In the genomic region with DNA sequence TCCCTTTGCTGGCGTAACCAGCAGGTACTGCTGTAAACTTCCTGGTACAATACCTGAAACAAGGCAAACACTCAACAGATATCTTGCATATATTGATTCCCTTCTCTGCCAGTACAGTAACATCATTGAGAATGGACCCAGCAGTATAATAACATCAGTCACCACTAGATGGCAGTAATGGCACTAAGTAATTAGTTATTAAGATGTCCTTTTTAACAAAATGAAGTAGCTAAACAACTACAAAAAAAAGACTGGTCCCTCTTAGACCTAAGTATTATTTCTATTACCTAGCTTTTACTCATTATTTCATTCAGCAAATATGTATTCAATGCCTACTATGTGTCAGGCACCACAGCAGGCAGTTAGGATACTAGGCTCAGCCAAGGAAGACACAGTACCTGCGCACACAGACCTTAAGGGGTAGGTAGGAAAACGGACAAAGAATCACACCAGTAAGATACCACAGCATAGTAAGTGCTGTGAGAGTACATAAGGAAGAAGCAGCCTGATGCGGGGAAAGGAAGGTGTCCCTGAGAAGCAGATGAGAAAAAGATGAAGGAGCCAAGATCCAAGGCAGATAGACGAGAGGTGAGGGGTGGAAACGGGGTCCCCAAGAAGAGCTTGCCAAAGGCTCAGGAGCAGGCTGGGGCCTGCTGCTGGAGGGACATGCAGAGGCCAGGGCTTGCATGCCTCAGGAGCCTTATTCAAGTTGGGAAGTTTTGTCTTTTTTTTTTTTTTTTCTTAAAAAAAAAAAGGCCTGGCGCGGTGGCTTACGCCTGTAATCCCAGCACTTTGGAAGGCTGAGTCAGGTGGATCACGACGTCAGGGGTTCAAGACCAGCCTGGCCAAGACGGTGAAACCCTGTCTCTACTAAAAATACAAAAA, we compare ENCODE assay signal across 8 cellular contexts.
DNase-seq lines count a peak whose midpoint lies in the region; ATAC-seq and TF ChIP-seq lines count a peak whose summit lies in the region.

No MANE protein-coding gene starts in this region.

- no peak overlapping the region for H3K56ac ChIP-seq in IMR-90 (ENCODE audit: extremely low read depth, insufficient read depth, low read length)

- peaks cover 6% of the 10 kb centered on the region for H3K27me3 Mint-ChIP-seq in brain
- H3K27me3 Mint-ChIP-seq in stimulated activated naive B cell treated with anti-CD40 and anti-IgM and Interleukin-4, amounts not matched to agents 10 μg/mL and 1 μg/mL and 100 μg/mL, for 72 hours, result no peaks in the 10 kb centered on the region

- H3K23ac ChIP-seq in IMR-90 (ENCODE audit: low read depth, low read length), result no peak overlapping the region

- intact Hi-C loops in IMR-90 (cut with micrococcal nuclease), result loop anchor here (1.0 to 10.0 kb wide), 4 partner anchors 121 to 1525 kb away; no protein-coding TSS in a partner anchor

- peak overlapping the region; percentile 57 for H2BK5ac ChIP-seq in IMR-90 (ENCODE audit: low read depth, low read length, poor library complexity, severe bottlenecking)

- H3K27me3 ChIP-seq in IMR-90 (ENCODE audit: control insufficient read depth, insufficient read depth, low read length) (no peaks in the 10 kb centered on the region), OCI-LY1 (ENCODE audit: insufficient read depth, low read length) (no peaks in the 10 kb centered on the region)

- H2BK15ac ChIP-seq in IMR-90 (ENCODE audit: low read depth, low read length), result peak overlapping the region; percentile 71; the same call in 1 of the 3 replicates

- H3K79me1 ChIP-seq in IMR-90 (ENCODE audit: low read depth in 1 of 2, low read length in 2 of 2), result no peaks in the 10 kb centered on the region

- H3K4me1 Mint-ChIP-seq in brain, result peaks cover 21% of the 10 kb centered on the region
- H3K4me1 Mint-ChIP-seq in stimulated activated naive B cell treated with anti-CD40 and anti-IgM and Interleukin-4, amounts not matched to agents 10 μg/mL and 1 μg/mL and 100 μg/mL, for 72 hours, result peaks cover 4 to 7% of the 10 kb centered on the region in 2 donors

- H3K4me3 ChIP-seq in IMR-90 (ENCODE audit: insufficient read depth, low read depth, low read length) (no peak overlapping the region), OCI-LY1 (ENCODE audit: low read depth, low read length, poor library complexity, severe bottlenecking) (no peak overlapping the region)

- H4K91ac ChIP-seq in IMR-90 (ENCODE audit: insufficient read depth, low read depth, low read length), result peak overlapping the region; percentile 73

- no peaks in the 10 kb centered on the region for H3K79me2 ChIP-seq in OCI-LY1 (ENCODE audit: insufficient read depth, low read length)

- H4K8ac ChIP-seq in IMR-90 (ENCODE audit: low read depth in 2 of 2, low read length in 2 of 2), result peak overlapping the region; percentile 60 to 90

- no CpG with 5 or more reads among the region's 12 CpGs for WGBS in IMR-90 (ENCODE audit: extremely low coverage in 2 of 2, insufficient read length in 1 of 2), 2 experiments

- H3K27ac ChIP-seq in IMR-90 (ENCODE audit: insufficient read depth, low read length), result peak overlapping the region; percentile 60; the same call in 1 of the 2 replicates
- H3K27ac ChIP-seq in OCI-LY1 (ENCODE audit: low read depth, low read length, poor library complexity, severe bottlenecking), result no peak overlapping the region

- H4K20me1 ChIP-seq in IMR-90 (ENCODE audit: insufficient read depth, low read length) (no peaks in the 10 kb centered on the region), OCI-LY1 (ENCODE audit: insufficient read depth, low read length) (no peaks in the 10 kb centered on the region)

- dilution Hi-C loops in IMR-90 (cut with HindIII; ENCODE audit: low sequenced_read_pairs, unreplicated experiment), result no loop called here

- CTCF ChIA-PET in IMR-90 (lab: Yijun Ruan, JAX), result interaction anchor here (0.6 to 2.7 kb wide), 15 partner anchors 8 to 1323 kb away, joined by 3 to 8 read pairs (median 4); no protein-coding TSS in a partner anchor

- no peaks in the 10 kb centered on the region for H3K9me2 ChIP-seq in OCI-LY1 (ENCODE audit: low read depth, low read length)

- peak overlapping the region; percentile 78 for H3K4ac ChIP-seq in IMR-90 (ENCODE audit: low read depth, low read length)

- DNase-seq in NCI-H2107 treated with DMSO at 0.1 percent for 48 hours (lab: John Stamatoyannopoulos, UW; ENCODE audit: unreplicated experiment), result peak; percentile 76
- DNase-seq in NCI-H2107 (lab: John Stamatoyannopoulos, UW), result no peak
- DNase-seq in IMR-90, result peak; percentile 81
- peak; percentile 96 for DNase-seq in inferior parietal cortex (ENCODE audit: extremely low spot score)
- DNase-seq in stimulated activated naive B cell treated with anti-CD40 and anti-IgM and Interleukin-4, amounts not matched to agents 10 μg/mL and 1 μg/mL and 100 μg/mL, for 72 hours, result no peak

- H3K36me3 Mint-ChIP-seq in brain, result no peaks in the 10 kb centered on the region
- no peaks in the 10 kb centered on the region for H3K36me3 Mint-ChIP-seq in stimulated activated naive B cell treated with anti-CD40 and anti-IgM and Interleukin-4, amounts not matched to agents 10 μg/mL and 1 μg/mL and 100 μg/mL, for 72 hours

- H3K36me3 ChIP-seq in IMR-90 (ENCODE audit: control insufficient read depth, insufficient read depth, low read length), result no peaks in the 10 kb centered on the region
- no peaks in the 10 kb centered on the region for H3K36me3 ChIP-seq in OCI-LY1 (ENCODE audit: insufficient read depth, low read length)

- H3K27ac Mint-ChIP-seq in brain, result peak overlapping the region; percentile 91 to 95 (median 95)
- H3K27ac Mint-ChIP-seq in stimulated activated naive B cell treated with anti-CD40 and anti-IgM and Interleukin-4, amounts not matched to agents 10 μg/mL and 1 μg/mL and 100 μg/mL, for 72 hours, result peak overlapping the region; percentile 87

- H3F3A ChIP-seq in OCI-LY1 (ENCODE audit: insufficient read depth, low read length), result no peaks in the 10 kb centered on the region

- POLR2A ChIA-PET in IMR-90 (lab: Charles Lee; ENCODE audit: unreplicated experiment), result interaction anchor here (0.9 kb wide), 1 partner anchor 110 kb away, joined by 3 read pairs; no protein-coding TSS in a partner anchor

- peaks cover 13% of the 10 kb centered on the region for H3K4me1 ChIP-seq in IMR-90 (ENCODE audit: control insufficient read depth, insufficient read depth, low read length)
- H3K4me1 ChIP-seq in OCI-LY1 (ENCODE audit: insufficient read depth, low read length, severe bottlenecking), result peaks cover 4% of the 10 kb centered on the region

- TF ChIP-seq POLR2A in IMR-90 (IDR thresholded peaks at IDR 0.05; ENCODE audit: low read depth, low read length), result no peak

- H2BK120ac ChIP-seq in IMR-90 (ENCODE audit: low read depth, low read length), result peak overlapping the region; percentile 72

- H2AFZ ChIP-seq in IMR-90 (replicated peaks; ENCODE audit: low read length, poor library complexity) (peak overlapping the region; percentile 62), OCI-LY1 (ENCODE audit: low read length) (no peak overlapping the region)

- in situ Hi-C loops in IMR-90 (cut with MboI; ENCODE audit: low sequenced_read_pairs), result loop anchor here (10.0 to 25.0 kb wide), 2 partner anchors 227 to 1315 kb away; no protein-coding TSS in a partner anchor

- BruUV-seq in IMR-90 (replicated peaks; lab: Mats Ljungman, UMichigan), result no TSS peak

- peak overlapping the region; percentile 75 for H3K18ac ChIP-seq in IMR-90 (ENCODE audit: low read depth, low read length)

- no peaks in the 10 kb centered on the region for H3K9me1 ChIP-seq in IMR-90 (ENCODE audit: insufficient read depth, low read length)

- H4K5ac ChIP-seq in IMR-90 (ENCODE audit: low read depth, low read length), result peak overlapping the region; percentile 72

- H3K9me3 ChIP-seq in IMR-90 (ENCODE audit: control insufficient read depth, insufficient read depth, low read length) (no peaks in the 10 kb centered on the region), OCI-LY1 (ENCODE audit: low read length) (no peaks in the 10 kb centered on the region)

- H3K9me3 Mint-ChIP-seq in brain, result peaks cover 2 to 5% (median 3%) of the 10 kb centered on the region in 5 experiments
- H3K9me3 Mint-ChIP-seq in stimulated activated naive B cell treated with anti-CD40 and anti-IgM and Interleukin-4, amounts not matched to agents 10 μg/mL and 1 μg/mL and 100 μg/mL, for 72 hours, result no peaks in the 10 kb centered on the region

- H3K9ac ChIP-seq in IMR-90 (ENCODE audit: low read depth, low read length), result peak overlapping the region; percentile 53
- no peak overlapping the region for H3K9ac ChIP-seq in OCI-LY1 (ENCODE audit: low read length)

- peak overlapping the region in 3 of 5 experiments; percentile 19 to 61 (median 42) for H3K4me3 Mint-ChIP-seq in brain
- no peak overlapping the region for H3K4me3 Mint-ChIP-seq in stimulated activated naive B cell treated with anti-CD40 and anti-IgM and Interleukin-4, amounts not matched to agents 10 μg/mL and 1 μg/mL and 100 μg/mL, for 72 hours

- peak overlapping the region; percentile 10 for H2AK9ac ChIP-seq in IMR-90 (replicated peaks; ENCODE audit: low read depth, low read length, poor library complexity)

- ATAC-seq in GM21423 (IDR thresholded peaks at IDR 0.05; ENCODE audit: unreplicated experiment) (peak; percentile 70), IMR-90 (ENCODE audit: low read depth) (peak; percentile 69)
- peak; percentile 80 to 88 for ATAC-seq in stimulated activated naive B cell treated with anti-CD40 and anti-IgM and Interleukin-4, amounts not matched to agents 10 μg/mL and 1 μg/mL and 100 μg/mL, for 72 hours (replicated peaks)

- H2BK20ac ChIP-seq in IMR-90 (ENCODE audit: low read depth, low read length), result peak overlapping the region; percentile 82

- TF ChIP-seq RAD21 in IMR-90 (IDR thresholded peaks at IDR 0.05; ENCODE audit: low read length), result peak; percentile 73

- TF ChIP-seq CTCF in IMR-90 (conservative IDR thresholded peaks at IDR 0.05; ENCODE audit: low read depth, low read length) (peak; percentile 75), OCI-LY1 (IDR thresholded peaks at IDR 0.05; ENCODE audit: low read length) (peak; percentile 79), brain (conservative IDR thresholded peaks at IDR 0.05) (peak; percentile 74 to 85)

- H3K14ac ChIP-seq in IMR-90 (replicated peaks; ENCODE audit: low read depth, low read length), result no peak overlapping the region; the same call in 1 of the 2 replicates

- no peak overlapping the region for H3K4me2 ChIP-seq in IMR-90 (ENCODE audit: low read depth, low read length)
- no peak overlapping the region for H3K4me2 ChIP-seq in OCI-LY1 (ENCODE audit: low read length)

- H2AK5ac ChIP-seq in IMR-90 (ENCODE audit: low read depth, low read length), result peak overlapping the region; percentile 86

TF ChIP-seq in IMR-90, 13 proteins besides CTCF, POLR2A, EP300 and RAD21:
- TF ChIP-seq MXI1 (IDR thresholded peaks at IDR 0.05; ENCODE audit: borderline replicate concordance, low read depth, low read length) (no peak), SMC3 (IDR thresholded peaks at IDR 0.05; ENCODE audit: low read depth, low read length) (peak; percentile 67)
TF ChIP-seq in IMR-90: peak in this region for 1.

Comparison
In these comparisons a context has a peak if more than half of its experiments do, and no peak if none do; other contexts are left out.
1. DNase-seq: peak in NCI-H2107 treated with DMSO at 0.1 percent for 48 hours (single experiment), IMR-90 (single experiment) and inferior parietal cortex (single experiment); none in NCI-H2107 (single experiment) and stimulated activated naive B cell treated with anti-CD40 and anti-IgM and Interleukin-4, amounts not matched to agents 10 μg/mL and 1 μg/mL and 100 μg/mL, for 72 hours (single experiment).
2. H3K4me3 Mint-ChIP-seq: peak in brain (3 of 5); none in stimulated activated naive B cell treated with anti-CD40 and anti-IgM and Interleukin-4, amounts not matched to agents 10 μg/mL and 1 μg/mL and 100 μg/mL, for 72 hours (0 of 2).
3. Peak in every context shown above with its lines, with median percentiles within 50 percentile points of each other: ATAC-seq and CTCF ChIP-seq.